In genomic region chr22:21450320-21450831, GRCh38 we compare ENCODE assay signal across 14 cellular contexts. TPM values are rescaled to one million over a fixed set of nuclear protein-coding genes. Genes with fewer than 3 reads are reported as not detected.
DNase-seq lines count a peak whose midpoint lies in the region; ATAC-seq, FAIRE-seq and TF ChIP-seq lines count a peak whose summit lies in the region.
"Had no signal": no experiment of that assay in that cellular context is flagged by ENCODE, and none has a peak within 500 bp of the region (broad histone marks: within the 10 kb centered on the region; RNA-seq: fewer than 3 reads in every experiment).

No MANE protein-coding gene starts in this region.

- in situ Hi-C loops in GM12878 (cut with MboI), result no loop called here

- H3K4me2 ChIP-seq in GM12878 (ENCODE audit: control insufficient read depth, insufficient read depth), result no peak overlapping the region

- RAD21 ChIA-PET in GM12878 (lab: Charles Lee; ENCODE audit: unreplicated experiment), result no interaction called here

- TF ChIP-seq POLR2A in GM12878 (IDR thresholded peaks at IDR 0.05; ENCODE audit: low read depth, low read length) (peak; percentile 16; the same call in 1 of the 2 replicates), GM12891 (IDR thresholded peaks at IDR 0.05; ENCODE audit: low read depth, low read length) (no peak)

- H3K36me3 Mint-ChIP-seq in type B pancreatic cell, result no peaks in the 10 kb centered on the region

- no peak overlapping the region for H3K27ac Mint-ChIP-seq in type B pancreatic cell

- DNase-seq in Right ventricle myocardium superior (peak; percentile 22), cardiac septum (ENCODE audit: low spot score) (no peak), GM12878 (ENCODE audit: low read depth, low spot score) (no peak), mucosa of gallbladder (ENCODE audit: low spot score) (peak; percentile 9), type B pancreatic cell (ENCODE audit: extremely low spot score, unreplicated experiment) (peak; percentile 64), GM12891 (ENCODE audit: insufficient read length, low spot score) (no peak), RPMI8226 (no peak)
- DNase-seq: esophagus squamous epithelium, NCI-H2029 treated with DMSO at 0.1 percent for 48 hours, nucleus accumbens had no signal

- SMC1A ChIA-PET in GM12878 (lab: Charles Lee; ENCODE audit: uncharacterized antibody, unreplicated experiment), result no interaction called here

- CTCF ChIA-PET in GM12878 (lab: Yijun Ruan, JAX), result no interaction called here

- TF ChIP-seq RAD21 in GM12878 (IDR thresholded peaks at IDR 0.05; ENCODE audit: insufficient read depth, low read depth, low read length), result no peak

- intact Hi-C loops in Right ventricle myocardium superior (cut with DNase I) (no loop called here), cardiac septum (cut with DNase I) (no loop called here), GM12878 (cut with micrococcal nuclease; ENCODE audit: unreplicated experiment) (no loop called here)

- no peak overlapping the region for H3K27ac ChIP-seq in GM12878 (ENCODE audit: control insufficient read depth, insufficient read depth)
- H3K27ac ChIP-seq: adrenal gland, esophagus squamous epithelium, tibial artery had no signal

- no peak overlapping the region for H3K4me3 ChIP-seq in GM12878
- H3K4me3 ChIP-seq: adrenal gland, esophagus squamous epithelium, lung, tibial artery had no signal

- H3K4me3 Mint-ChIP-seq in type B pancreatic cell, result no peak overlapping the region

- H2AFZ ChIP-seq in GM12878 (ENCODE audit: control insufficient read depth, low read depth, low read length), result no peak overlapping the region

- WGBS in GM12878 (ENCODE audit: insufficient coverage, insufficient replicate concordance, low lambda C conversion rate, missing lambda C conversion rate), result 72% methylated on average over 19 of the region's 19 CpGs

- no peak for FAIRE-seq in GM12878 (lab: Jason Lieb, UNC)
- FAIRE-seq in GM12891 (lab: Jason Lieb, UNC), result no peak

- no peaks in the 10 kb centered on the region for H3K79me2 ChIP-seq in GM12878 (ENCODE audit: control insufficient read depth, insufficient read depth, low read length)

- POLR2A ChIA-PET in GM12878 (lab: Charles Lee), result no interaction called here

- H3K36me3 ChIP-seq in GM12878 (ENCODE audit: control insufficient read depth in 2 of 2, insufficient read depth in 2 of 2, low read length in 1 of 2), result peaks cover 0 to 11% of the 10 kb centered on the region in 2 experiments; a peak in 3 of 4 replicates

- no peaks in the 10 kb centered on the region for H3K9me3 ChIP-seq in GM12878 (replicated peaks; ENCODE audit: control insufficient read depth, insufficient read depth, low read length)
- H3K9me3 ChIP-seq: adrenal gland, esophagus squamous epithelium, tibial artery had no signal

- H4K20me1 ChIP-seq in GM12878 (ENCODE audit: control insufficient read depth, insufficient read depth), result no peaks in the 10 kb centered on the region

- H3K27me3 Mint-ChIP-seq in type B pancreatic cell, result no peaks in the 10 kb centered on the region

- no peak for TF ChIP-seq CTCF in GM12878 (IDR thresholded peaks at IDR 0.05 in 2 of 3, conservative IDR thresholded peaks at IDR 0.05 in 1 of 3; ENCODE audit: control insufficient read depth in 2 of 3, extremely low read depth in 1 of 3, insufficient read depth in 1 of 3, low read depth in 3 of 3, low read length in 3 of 3)
- peak; percentile 45 for TF ChIP-seq CTCF in type B pancreatic cell (conservative IDR thresholded peaks at IDR 0.05)

- H3K4me1 ChIP-seq in GM12878 (ENCODE audit: control insufficient read depth, insufficient read depth, low read length), result no peaks in the 10 kb centered on the region
- H3K4me1 ChIP-seq: adrenal gland, esophagus squamous epithelium, tibial artery had no signal

- no peaks in the 10 kb centered on the region for H3K27me3 ChIP-seq in GM12878 (replicated peaks in 1 of 2; ENCODE audit: control insufficient read depth in 2 of 2, insufficient read depth in 2 of 2, low read length in 1 of 2)
- H3K27me3 ChIP-seq: adrenal gland, esophagus squamous epithelium, tibial artery had no signal

- no peak for TF ChIP-seq EP300 in GM12878 (IDR thresholded peaks at IDR 0.05; ENCODE audit: borderline replicate concordance in 1 of 2, control insufficient read depth in 1 of 2, low read depth in 2 of 2, low read length in 2 of 2)

- H3K4me1 Mint-ChIP-seq in type B pancreatic cell (ENCODE audit: unreplicated experiment), result peaks cover 3% of the 10 kb centered on the region

- BruUV-seq in GM12878 (replicated peaks; lab: Mats Ljungman, UMichigan), result no TSS peak

- ATAC-seq in Right ventricle myocardium superior (ENCODE audit: poor library complexity) (no peak), GM12878 (no peak), GM21515 (IDR thresholded peaks at IDR 0.05; ENCODE audit: unreplicated experiment) (no peak)

- H3K9ac ChIP-seq in GM12878 (ENCODE audit: control insufficient read depth, insufficient read depth, low read length), result no peak overlapping the region

- H3K9me3 Mint-ChIP-seq in type B pancreatic cell, result no peaks in the 10 kb centered on the region

TF ChIP-seq in GM12878, 131 proteins besides CTCF, POLR2A, EP300 and RAD21 (continues in another document):
- no peak for TF ChIP-seq SIX5 (IDR thresholded peaks at IDR 0.05; ENCODE audit: low read depth, low read length, severe bottlenecking)

TF ChIP-seq in GM12891, 5 proteins besides CTCF, POLR2A, EP300 and RAD21:
- TF ChIP-seq SPI1 (IDR thresholded peaks at IDR 0.05; ENCODE audit: low read depth, low read length) (no peak), PAX5 (IDR thresholded peaks at IDR 0.05; ENCODE audit: insufficient read depth, low read length, severe bottlenecking) (no peak), POU2F2 (IDR thresholded peaks at IDR 0.05; ENCODE audit: low read depth, low read length) (no peak), TAF1 (IDR thresholded peaks at IDR 0.05; ENCODE audit: low read depth, low read length) (no peak), POLR2AphosphoS5 (IDR thresholded peaks at IDR 0.05; ENCODE audit: low read depth, low read length) (no peak)

RNA-seq across cellular contexts. Expression of gene TMEM191C, which starts 16.8 kb away (rescaled TPM):
- total RNA-seq in Right ventricle myocardium superior (0.65 TPM), cardiac septum (1.7 TPM), GM12878 (2014; rRNA removed) (1.1 and 1.9 TPM in 2 replicates), GM12878 (2014; rRNA removed; fragmentation: Illumina TruSeq; extraction: Trizol) (0.36 and 0.37 TPM in 2 replicates), GM12878 (2021) (1.3 and 1.4 TPM in 2 replicates), mucosa of gallbladder (2.8 TPM), type B pancreatic cell (ENCODE audit: low replicate concordance) (6.8 and 20.2 TPM in 2 replicates)
- total RNA-seq in GM12878 (2013; cell fraction: nucleolus; rRNA removed), result 2.4 and 3.3 TPM in 2 replicates
- polyA plus RNA-seq in GM12878 (2011; ENCODE audit: low read depth), result 0.91 TPM
- polyA plus RNA-seq in GM12878 (2011; rRNA removed) (1.2 and 1.9 TPM in 2 replicates), GM12878 (2014; fragmentation: Illumina TruSeq; extraction: Trizol) (0.25 and 0.26 TPM in 2 replicates), GM12878 (2014; fragmentation: Nextera tagmentation; extraction: Ambion mirVana) (under 1 TPM; 0.03 to 0.07 TPM), GM12878 (2014; rRNA removed) (0.82 and 1.8 TPM in 2 replicates), GM12878 (2016; fragmentation: Nextera tagmentation; extraction: Ambion mirVana) (under 1 TPM; 0.13 to 0.51 TPM)
- 2.2 and 3.9 TPM in 2 replicates for polyA plus RNA-seq in GM12878 (2011; cell fraction: cytosol; rRNA removed)
- polyA plus RNA-seq in GM12878 (2011; cell fraction: nucleus; rRNA removed), result 18.8 and 26.2 TPM in 2 replicates
- 2.7 and 4.0 TPM in 2 replicates for polyA plus RNA-seq in GM12878 (2012)
- polyA minus RNA-seq in GM12878 (2011; rRNA and poly(A)+ RNA removed), result 0.77 TPM in 1 of 2 replicates, not detected in the other
- 3.6 TPM in 1 of 2 replicates, not detected in the other for polyA minus RNA-seq in GM12878 (2011; cell fraction: cytosol; rRNA and poly(A)+ RNA removed)
- 1.3 and 1.6 TPM in 2 replicates for polyA minus RNA-seq in GM12878 (2011; cell fraction: nucleus; rRNA and poly(A)+ RNA removed)
- 2.3 TPM for polyA plus RNA-seq in GM12891 (2012; ENCODE audit: low read depth, missing spikeins)

RNA-seq across cellular contexts. Expression of gene HIC2, which starts 33.2 kb away (rescaled TPM):
- total RNA-seq in Right ventricle myocardium superior (1.4 TPM), cardiac septum (1.9 TPM), GM12878 (2014; rRNA removed) (3.3 and 3.8 TPM in 2 replicates), GM12878 (2014; rRNA removed; fragmentation: Illumina TruSeq; extraction: Trizol) (1.8 TPM in 2 replicates), GM12878 (2021) (4.7 and 5.0 TPM in 2 replicates), mucosa of gallbladder (4.5 TPM), type B pancreatic cell (ENCODE audit: low replicate concordance) (36.1 and 65.5 TPM in 2 replicates)
- total RNA-seq in GM12878 (2013; cell fraction: nucleolus; rRNA removed), result 11.3 and 12.3 TPM in 2 replicates
- 0.83 TPM for polyA plus RNA-seq in GM12878 (2011; ENCODE audit: low read depth)
- polyA plus RNA-seq in GM12878 (2011; rRNA removed) (1.4 and 1.6 TPM in 2 replicates), GM12878 (2014; fragmentation: Illumina TruSeq; extraction: Trizol) (0.62 and 1.3 TPM in 2 replicates), GM12878 (2014; fragmentation: Nextera tagmentation; extraction: Ambion mirVana) (under 1 TPM; 0.11 to 0.16 TPM), GM12878 (2014; rRNA removed) (2.7 and 3.2 TPM in 2 replicates), GM12878 (2016; fragmentation: Nextera tagmentation; extraction: Ambion mirVana) (under 1 TPM; 0.33 to 0.75 TPM)
- polyA plus RNA-seq in GM12878 (2011; cell fraction: cytosol; rRNA removed), result 1.9 and 2.3 TPM in 2 replicates
- 8.4 and 8.9 TPM in 2 replicates for polyA plus RNA-seq in GM12878 (2011; cell fraction: nucleus; rRNA removed)
- 2.5 and 3.7 TPM in 2 replicates for polyA plus RNA-seq in GM12878 (2012)
- 2.6 and 4.1 TPM in 2 replicates for polyA minus RNA-seq in GM12878 (2011; rRNA and poly(A)+ RNA removed)
- polyA minus RNA-seq in GM12878 (2011; cell fraction: cytosol; rRNA and poly(A)+ RNA removed), result 0.94 and 1.7 TPM in 2 replicates
- 2.7 and 4.4 TPM in 2 replicates for polyA minus RNA-seq in GM12878 (2011; cell fraction: nucleus; rRNA and poly(A)+ RNA removed)
- polyA plus RNA-seq in GM12891 (2012; ENCODE audit: low read depth, missing spikeins), result 2.0 TPM

Comparison
In these comparisons a context has a peak if more than half of its experiments do, and no peak if none do; other contexts are left out.
1. DNase-seq: peak in Right ventricle myocardium superior (single experiment), mucosa of gallbladder (single experiment) and type B pancreatic cell (single experiment); none in cardiac septum (single experiment), GM12878 (single experiment), GM12891 (single experiment) and RPMI8226 (single experiment).